24 cellular contexts compared by ENCODE assay signal in genomic region chr7:157496426-157497275, GRCh38.
DNase-seq lines count a peak whose midpoint lies in the region; ATAC-seq and TF ChIP-seq lines count a peak whose summit lies in the region.
"Had no signal": no experiment of that assay in that cellular context is flagged by ENCODE, and none has a peak within 500 bp of the region (broad histone marks: within the 10 kb centered on the region; RNA-seq: fewer than 3 reads in every experiment).

No MANE protein-coding gene starts in this region.

- no peak overlapping the region for H3K4me3 Mint-ChIP-seq in activated naive CD4-positive, alpha-beta T cell treated with anti-CD3 and anti-CD28 coated beads, Interleukin-2, amount 10 ng/mL, durations not matched to agents 7 days and 5 days
- no peak overlapping the region for H3K4me3 Mint-ChIP-seq in activated CD4-positive, alpha-beta memory T cell treated with anti-CD3 and anti-CD28 coated beads for 36 hours
- no peak overlapping the region for H3K4me3 Mint-ChIP-seq in endodermal cell
- H3K4me3 Mint-ChIP-seq: dendritic cell treated with granulocyte-macrophage colony-stimulating factor and Interleukin-4, amounts not matched to agents 40 ng/mL and 50 ng/mL, for 4 days had no signal

- no peak overlapping the region for H3K9ac ChIP-seq in endodermal cell (ENCODE audit: extremely low read depth, low read length, poor library complexity, severe bottlenecking)

- peaks cover 42% of the 10 kb centered on the region for H3K27me3 Mint-ChIP-seq in activated naive CD4-positive, alpha-beta T cell treated with anti-CD3 and anti-CD28 coated beads, Interleukin-2, amount 10 ng/mL, durations not matched to agents 7 days and 5 days
- peaks cover 20% of the 10 kb centered on the region for H3K27me3 Mint-ChIP-seq in activated CD4-positive, alpha-beta memory T cell treated with anti-CD3 and anti-CD28 coated beads for 36 hours
- H3K27me3 Mint-ChIP-seq in endodermal cell (ENCODE audit: insufficient read depth), result peaks cover 19% of the 10 kb centered on the region

- H3K4me3 ChIP-seq in endodermal cell (ENCODE audit: low read length) (no peak overlapping the region), stomach (no peak overlapping the region)
- H3K4me3 ChIP-seq: cardiac muscle cell, esophagus squamous epithelium, lung, PC-9, tibial nerve had no signal

- WGBS in endodermal cell (ENCODE audit: insufficient coverage in 1 of 2, insufficient read length in 1 of 2), 2 experiments, result 70 to 74% methylated on average over 22 to 31 of the region's 31 CpGs
- 69 to 77% (median 71%) methylated on average over 30 to 31 of the region's 31 CpGs for WGBS in stomach, 5 donors

- H3K9me3 ChIP-seq in endodermal cell (ENCODE audit: control insufficient read depth, low read length) (peaks cover 49% of the 10 kb centered on the region), stomach (no peaks in the 10 kb centered on the region)
- H3K9me3 ChIP-seq: esophagus squamous epithelium had no signal

- H3K27me3 ChIP-seq in endodermal cell (ENCODE audit: control insufficient read depth, insufficient read depth, low read length, poor library complexity, severe bottlenecking), result no peaks in the 10 kb centered on the region
- H3K27me3 ChIP-seq in stomach, result peaks cover 0 to 15% (median 0%) of the 10 kb centered on the region in 3 donors
- H3K27me3 ChIP-seq: cardiac muscle cell, tibial nerve had no signal

- H3K36me3 ChIP-seq in endodermal cell (ENCODE audit: control insufficient read depth, insufficient read depth, low read length), result no peaks in the 10 kb centered on the region
- H3K36me3 ChIP-seq in stomach, result no peaks in the 10 kb centered on the region
- H3K36me3 ChIP-seq: cardiac muscle cell, esophagus squamous epithelium, tibial nerve, WERI-Rb-1 had no signal

- CTCF ChIA-PET in activated naive CD4-positive, alpha-beta T cell treated with anti-CD3 and anti-CD28 coated beads, Interleukin-2, amount 10 ng/mL, durations not matched to agents 7 days and 5 days (lab: Charles Lee), result no interaction called here
- CTCF ChIA-PET in activated CD4-positive, alpha-beta memory T cell treated with anti-CD3 and anti-CD28 coated beads for 36 hours (lab: Charles Lee), result no interaction called here

- intact Hi-C loops in activated CD4-positive, alpha-beta memory T cell treated with anti-CD3 and anti-CD28 coated beads for 36 hours (cut with micrococcal nuclease), result no loop called here
- intact Hi-C loops in stomach (cut with DNase I; ENCODE audit: low total_unique reads), result no loop called here

- H3K4me1 Mint-ChIP-seq in activated naive CD4-positive, alpha-beta T cell treated with anti-CD3 and anti-CD28 coated beads, Interleukin-2, amount 10 ng/mL, durations not matched to agents 7 days and 5 days, result peaks cover 20% of the 10 kb centered on the region
- peaks cover 35% of the 10 kb centered on the region for H3K4me1 Mint-ChIP-seq in activated CD4-positive, alpha-beta memory T cell treated with anti-CD3 and anti-CD28 coated beads for 36 hours (ENCODE audit: low read depth)
- H3K4me1 Mint-ChIP-seq in endodermal cell, result no peaks in the 10 kb centered on the region

- no peak for TF ChIP-seq POLR2A in stomach (IDR thresholded peaks at IDR 0.05)

- peak overlapping the region; percentile 34 for H3K27ac Mint-ChIP-seq in activated naive CD4-positive, alpha-beta T cell treated with anti-CD3 and anti-CD28 coated beads, Interleukin-2, amount 10 ng/mL, durations not matched to agents 7 days and 5 days
- no peak overlapping the region for H3K27ac Mint-ChIP-seq in activated CD4-positive, alpha-beta memory T cell treated with anti-CD3 and anti-CD28 coated beads for 36 hours
- no peak overlapping the region for H3K27ac Mint-ChIP-seq in endodermal cell
- H3K27ac Mint-ChIP-seq: dendritic cell treated with granulocyte-macrophage colony-stimulating factor and Interleukin-4, amounts not matched to agents 40 ng/mL and 50 ng/mL, for 4 days had no signal

- H3K27ac ChIP-seq in endodermal cell (ENCODE audit: low read depth, low read length) (no peak overlapping the region), stomach (no peak overlapping the region)
- H3K27ac ChIP-seq: cardiac muscle cell, esophagus squamous epithelium, PC-9, tibial nerve, WERI-Rb-1 had no signal

- ATAC-seq in GM18498 (IDR thresholded peaks at IDR 0.05; ENCODE audit: unreplicated experiment), result no peak
- ATAC-seq: Right ventricle myocardium inferior had no signal

- H3K9me3 Mint-ChIP-seq in activated naive CD4-positive, alpha-beta T cell treated with anti-CD3 and anti-CD28 coated beads, Interleukin-2, amount 10 ng/mL, durations not matched to agents 7 days and 5 days, result peaks cover 9% of the 10 kb centered on the region
- H3K9me3 Mint-ChIP-seq in activated CD4-positive, alpha-beta memory T cell treated with anti-CD3 and anti-CD28 coated beads for 36 hours, result peaks cover 4% of the 10 kb centered on the region
- H3K9me3 Mint-ChIP-seq in endodermal cell, result no peaks in the 10 kb centered on the region

- TF ChIP-seq EP300 in stomach (IDR thresholded peaks at IDR 0.05), result no peak

- no peak for DNase-seq in activated naive CD4-positive, alpha-beta T cell treated with anti-CD3 and anti-CD28 coated beads, Interleukin-2, amount 10 ng/mL, durations not matched to agents 7 days and 5 days
- DNase-seq in activated naive CD4-positive, alpha-beta T cell (lab: John Stamatoyannopoulos, UW), result no peak
- DNase-seq in activated CD4-positive, alpha-beta memory T cell treated with anti-CD3 and anti-CD28 coated beads for 36 hours, result peak; percentile 8
- DNase-seq in endodermal cell (peak; percentile 32), stomach (peak; percentile 17), DMS153 (lab: John Stamatoyannopoulos, UW) (no peak)
- DNase-seq: C1 segment of cervical spinal cord, COR-L47, DMS79 treated with DMSO at 0.1 percent for 48 hours, esophagus squamous epithelium, foreskin melanocyte, NCI-H1092, NCI-H1694 treated with DMSO at 0.1 percent for 48 hours, NCI-H2171, NCI-H524 treated with DMSO at 0.1 percent for 48 hours, PC-9, T1000, WERI-Rb-1 had no signal

- TF ChIP-seq CTCF in endodermal cell (conservative IDR thresholded peaks at IDR 0.05) (no peak), stomach (IDR thresholded peaks at IDR 0.05) (no peak)

- H3K36me3 Mint-ChIP-seq in activated naive CD4-positive, alpha-beta T cell treated with anti-CD3 and anti-CD28 coated beads, Interleukin-2, amount 10 ng/mL, durations not matched to agents 7 days and 5 days, result peaks cover 17% of the 10 kb centered on the region
- peaks cover 2% of the 10 kb centered on the region for H3K36me3 Mint-ChIP-seq in activated CD4-positive, alpha-beta memory T cell treated with anti-CD3 and anti-CD28 coated beads for 36 hours
- H3K36me3 Mint-ChIP-seq in endodermal cell (ENCODE audit: low read depth), result no peaks in the 10 kb centered on the region

- H3K4me1 ChIP-seq in endodermal cell (ENCODE audit: control insufficient read depth, insufficient read depth, low read length) (no peaks in the 10 kb centered on the region), stomach (no peaks in the 10 kb centered on the region)
- H3K4me1 ChIP-seq: esophagus squamous epithelium, tibial nerve had no signal

- POLR2A ChIA-PET in activated CD4-positive, alpha-beta memory T cell treated with anti-CD3 and anti-CD28 coated beads for 36 hours (lab: Charles Lee), result no interaction called here

Comparison
In these comparisons a context has a peak if more than half of its experiments do, and no peak if none do; other contexts are left out.
1. DNase-seq: peak in activated CD4-positive, alpha-beta memory T cell treated with anti-CD3 and anti-CD28 coated beads for 36 hours (single experiment), endodermal cell (single experiment) and stomach (single experiment); none in activated naive CD4-positive, alpha-beta T cell treated with anti-CD3 and anti-CD28 coated beads, Interleukin-2, amount 10 ng/mL, durations not matched to agents 7 days and 5 days (single experiment), activated naive CD4-positive, alpha-beta T cell (0 of 4) and DMS153 (single experiment).